In genomic region chr11:108483163-108483562, GRCh38 we compare ENCODE assay signal across 13 cellular contexts.
"Had no signal": no experiment of that assay in that cellular context is flagged by ENCODE, and none has a peak within 500 bp of the region (broad histone marks: within the 10 kb centered on the region; RNA-seq: fewer than 3 reads in every experiment).

No MANE protein-coding gene starts in this region.

- H2AFZ ChIP-seq: hepatocyte had no signal

- H3K9me3 ChIP-seq: psoas muscle had no signal

- H3K4me3 Mint-ChIP-seq: activated CD4-positive, alpha-beta T cell treated with anti-CD3 and anti-CD28 coated beads for 36 hours; activated naive CD4-positive, alpha-beta T cell treated with anti-CD3 and anti-CD28 coated beads, Interleukin-2, amount 10 ng/mL, durations not matched to agents 7 days and 5 days; activated T-helper 1 cell treated with anti-CD3 and anti-CD28 coated beads, Interleukin-12 subunit alpha, Interleukin-12 subunit beta, Interleukin-2, Interleukin-4 antibody, amounts not matched to agents 30 ng/mL and 10 ng/mL and 1 ng/mL, durations not matched to agents 14 hours and 24 hours and 36 hours; natural killer cell treated with Interleukin-12 subunit alpha and Interleukin-12 subunit beta and Interleukin-15 and Interleukin-18, amount 100 ng/mL, for 72 hours had no signal

- H3K4me1 ChIP-seq: psoas muscle had no signal

- ATAC-seq: activated CD4-positive, alpha-beta T cell treated with anti-CD3 and anti-CD28 coated beads for 36 hours; left colon; natural killer cell treated with Interleukin-12 subunit alpha and Interleukin-12 subunit beta and Interleukin-15 and Interleukin-18, amount 100 ng/mL, for 72 hours; psoas muscle; sciatic nerve had no signal

- H3K27ac Mint-ChIP-seq: activated CD4-positive, alpha-beta T cell treated with anti-CD3 and anti-CD28 coated beads for 36 hours; activated naive CD4-positive, alpha-beta T cell treated with anti-CD3 and anti-CD28 coated beads, Interleukin-2, amount 10 ng/mL, durations not matched to agents 7 days and 5 days; activated T-helper 1 cell treated with anti-CD3 and anti-CD28 coated beads, Interleukin-12 subunit alpha, Interleukin-12 subunit beta, Interleukin-2, Interleukin-4 antibody, amounts not matched to agents 30 ng/mL and 10 ng/mL and 1 ng/mL, durations not matched to agents 14 hours and 24 hours and 36 hours; natural killer cell treated with Interleukin-12 subunit alpha and Interleukin-12 subunit beta and Interleukin-15 and Interleukin-18, amount 100 ng/mL, for 72 hours had no signal

- DNase-seq: activated CD4-positive, alpha-beta T cell treated with anti-CD3 and anti-CD28 coated beads for 36 hours; activated naive CD4-positive, alpha-beta T cell treated with anti-CD3 and anti-CD28 coated beads, Interleukin-2, amount 10 ng/mL, durations not matched to agents 7 days and 5 days; left colon; mesenchymal stem cell; psoas muscle; stimulated activated CD4-positive, alpha-beta T cell treated with anti-CD3 and anti-CD28 coated beads, Interleukin-2, amount 100 ng/mL, for 24 hours; stimulated activated naive CD4-positive, alpha-beta T cell treated with Interleukin-2 at 50 U/mL for 16 hours; trophoblast cell had no signal

- H3K4me3 ChIP-seq: hepatocyte, psoas muscle had no signal

- H3K79me2 ChIP-seq: hepatocyte had no signal

- H3K4me2 ChIP-seq: hepatocyte had no signal

- H3K4me1 Mint-ChIP-seq: activated CD4-positive, alpha-beta T cell treated with anti-CD3 and anti-CD28 coated beads for 36 hours had no signal

- H3K27me3 ChIP-seq: hepatocyte had no signal

- H3K27me3 Mint-ChIP-seq: activated CD4-positive, alpha-beta T cell treated with anti-CD3 and anti-CD28 coated beads for 36 hours; activated naive CD4-positive, alpha-beta T cell treated with anti-CD3 and anti-CD28 coated beads, Interleukin-2, amount 10 ng/mL, durations not matched to agents 7 days and 5 days; natural killer cell treated with Interleukin-12 subunit alpha and Interleukin-12 subunit beta and Interleukin-15 and Interleukin-18, amount 100 ng/mL, for 72 hours had no signal

- H3K27ac ChIP-seq: hepatocyte, psoas muscle, VCaP had no signal

- H3K9me3 Mint-ChIP-seq: activated naive CD4-positive, alpha-beta T cell treated with anti-CD3 and anti-CD28 coated beads, Interleukin-2, amount 10 ng/mL, durations not matched to agents 7 days and 5 days; activated T-helper 1 cell treated with anti-CD3 and anti-CD28 coated beads, Interleukin-12 subunit alpha, Interleukin-12 subunit beta, Interleukin-2, Interleukin-4 antibody, amounts not matched to agents 30 ng/mL and 10 ng/mL and 1 ng/mL, durations not matched to agents 14 hours and 24 hours and 36 hours; natural killer cell treated with Interleukin-12 subunit alpha and Interleukin-12 subunit beta and Interleukin-15 and Interleukin-18, amount 100 ng/mL, for 72 hours had no signal
